In the genomic region with DNA sequence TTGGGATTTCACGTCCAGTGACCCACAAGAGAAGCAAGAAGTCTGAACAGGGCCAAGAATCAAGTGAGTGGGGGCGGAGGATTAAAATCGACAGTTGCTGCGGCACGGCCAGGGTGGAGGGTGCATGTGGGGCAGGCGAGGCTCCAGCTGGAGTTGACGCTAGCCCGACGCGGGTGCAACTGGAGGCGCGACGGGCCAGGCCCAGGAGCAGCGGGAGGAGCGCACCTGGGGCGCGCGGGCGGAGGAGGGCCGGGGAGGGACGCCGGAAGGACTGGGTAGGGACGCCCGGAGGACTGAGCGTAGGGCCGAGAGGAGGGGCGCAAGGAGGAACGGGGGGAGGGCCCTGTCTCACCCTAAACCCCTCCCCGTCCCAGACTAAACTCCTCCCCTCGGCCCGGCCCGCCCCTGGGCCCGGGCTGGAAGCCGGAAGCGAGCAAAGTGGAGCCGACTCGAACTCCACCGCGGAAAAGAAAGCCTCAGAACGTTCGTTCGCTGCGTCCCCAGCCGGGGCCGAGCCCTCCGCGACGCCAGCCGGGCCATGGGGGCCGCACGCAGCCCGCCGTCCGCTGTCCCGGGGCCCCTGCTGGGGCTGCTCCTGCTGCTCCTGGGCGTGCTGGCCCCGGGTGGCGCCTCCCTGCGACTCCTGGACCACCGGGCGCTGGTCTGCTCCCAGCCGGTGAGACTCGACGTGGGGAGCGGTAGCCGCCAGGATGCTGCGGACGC, we compare ENCODE assay signal across 8 cellular contexts. TPM values are rescaled to one million over a fixed set of nuclear protein-coding genes. Genes with fewer than 3 reads are reported as not detected.
A peak's percentile ranks its signal among the peaks of the same experiment; 100 is the strongest.
DNase-seq lines count a peak whose midpoint lies in the region; ATAC-seq and TF ChIP-seq lines count a peak whose summit lies in the region.

A gene with protein sequence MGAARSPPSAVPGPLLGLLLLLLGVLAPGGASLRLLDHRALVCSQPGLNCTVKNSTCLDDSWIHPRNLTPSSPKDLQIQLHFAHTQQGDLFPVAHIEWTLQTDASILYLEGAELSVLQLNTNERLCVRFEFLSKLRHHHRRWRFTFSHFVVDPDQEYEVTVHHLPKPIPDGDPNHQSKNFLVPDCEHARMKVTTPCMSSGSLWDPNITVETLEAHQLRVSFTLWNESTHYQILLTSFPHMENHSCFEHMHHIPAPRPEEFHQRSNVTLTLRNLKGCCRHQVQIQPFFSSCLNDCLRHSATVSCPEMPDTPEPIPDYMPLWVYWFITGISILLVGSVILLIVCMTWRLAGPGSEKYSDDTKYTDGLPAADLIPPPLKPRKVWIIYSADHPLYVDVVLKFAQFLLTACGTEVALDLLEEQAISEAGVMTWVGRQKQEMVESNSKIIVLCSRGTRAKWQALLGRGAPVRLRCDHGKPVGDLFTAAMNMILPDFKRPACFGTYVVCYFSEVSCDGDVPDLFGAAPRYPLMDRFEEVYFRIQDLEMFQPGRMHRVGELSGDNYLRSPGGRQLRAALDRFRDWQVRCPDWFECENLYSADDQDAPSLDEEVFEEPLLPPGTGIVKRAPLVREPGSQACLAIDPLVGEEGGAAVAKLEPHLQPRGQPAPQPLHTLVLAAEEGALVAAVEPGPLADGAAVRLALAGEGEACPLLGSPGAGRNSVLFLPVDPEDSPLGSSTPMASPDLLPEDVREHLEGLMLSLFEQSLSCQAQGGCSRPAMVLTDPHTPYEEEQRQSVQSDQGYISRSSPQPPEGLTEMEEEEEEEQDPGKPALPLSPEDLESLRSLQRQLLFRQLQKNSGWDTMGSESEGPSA (plus strand): TSS at position 447 of the 723 bp plus-strand sequence. CDS start 92 bp downstream, at position 539.

- H4K20me1 ChIP-seq in OCI-LY3 (ENCODE audit: insufficient read depth, low read length), result peaks cover 15% of the 10 kb centered on the region

- H3K27me3 ChIP-seq in HUES64 (ENCODE audit: insufficient read depth, low read length), result peaks cover 43% of the 10 kb centered on the region
- no peaks in the 10 kb centered on the region for H3K27me3 ChIP-seq in OCI-LY3 (ENCODE audit: low read depth, low read length)
- no peaks in the 10 kb centered on the region for H3K27me3 ChIP-seq in esophagus (ENCODE audit: control insufficient read depth in 1 of 2, insufficient read depth in 2 of 2, low read length in 2 of 2)
- H3K27me3 ChIP-seq in mucosa of rectum (ENCODE audit: control insufficient read depth in 2 of 2, insufficient read depth in 2 of 2, low read length in 2 of 2), result no peaks in the 10 kb centered on the region

- H3K9me3 Mint-ChIP-seq in Calu3 (ENCODE audit: low read depth, unreplicated experiment), result no peaks in the 10 kb centered on the region

- CTCF ChIA-PET in Calu3 (lab: Charles Lee), result interaction anchor here (1.3 kb wide), 1 partner anchor 87 kb away, joined by 3 read pairs; no protein-coding TSS in a partner anchor

- DNase-seq in Calu3, result peak; percentile 94
- DNase-seq in activated T-cell treated with anti-CD3 and anti-CD28 coated beads, Interleukin-2, amount 50 U/mL, for 1 hour, result peak; percentile 97
- peak; percentile 85 to 87 for DNase-seq in stimulated activated CD8-positive, alpha-beta memory T cell treated with anti-CD3 and anti-CD28 coated beads, Interleukin-4, amount 100 ng/mL, for 4 hours (ENCODE audit: low read depth in 2 of 2, low spot score in 1 of 2)

- no peaks in the 10 kb centered on the region for H3K9me3 ChIP-seq in HUES64 (ENCODE audit: insufficient read depth, low read depth, low read length)
- no peaks in the 10 kb centered on the region for H3K9me3 ChIP-seq in OCI-LY3 (ENCODE audit: insufficient read depth, low read length)
- no peaks in the 10 kb centered on the region for H3K9me3 ChIP-seq in esophagus (ENCODE audit: control insufficient read depth in 2 of 2, insufficient read depth in 1 of 2, low read depth in 1 of 2, low read length in 1 of 2)
- H3K9me3 ChIP-seq in mucosa of rectum (ENCODE audit: control insufficient read depth in 2 of 2, low read length in 2 of 2), result no peaks in the 10 kb centered on the region

- WGBS in HUES64, result 2% methylated on average over 67 of the region's 68 CpGs
- 1% methylated on average over 57 to 68 of the region's 68 CpGs for WGBS in esophagus, 2 donors

- H3K4me1 Mint-ChIP-seq in Calu3 (ENCODE audit: low read depth, unreplicated experiment), result peaks cover 13% of the 10 kb centered on the region

- peak within 1 kb of the TSS; percentile 89 for H3K4me3 Mint-ChIP-seq in Calu3 (ENCODE audit: low read depth, unreplicated experiment)

- H3K4me2 ChIP-seq in OCI-LY3 (ENCODE audit: low read length), result peak within 1 kb of the TSS; percentile 89

- H3K4me3 ChIP-seq in HUES64 (ENCODE audit: low read length), result peak within 1 kb of the TSS; percentile 91
- peak within 1 kb of the TSS; percentile 86 for H3K4me3 ChIP-seq in OCI-LY3 (ENCODE audit: low read length)
- H3K4me3 ChIP-seq in esophagus (ENCODE audit: low read depth in 1 of 2, low read length in 2 of 2), result peak within 1 kb of the TSS; percentile 83 to 98
- peak within 1 kb of the TSS; percentile 77 to 93 for H3K4me3 ChIP-seq in mucosa of rectum (ENCODE audit: low read length in 2 of 2)

- no peak within 1 kb of the TSS for H3K27ac ChIP-seq in HUES64 (ENCODE audit: low read depth, low read length)
- H3K27ac ChIP-seq in OCI-LY3 (ENCODE audit: low read length), result no peak within 1 kb of the TSS
- H3K27ac ChIP-seq in esophagus (ENCODE audit: low read depth in 2 of 2, low read length in 1 of 2), result peak within 1 kb of the TSS; percentile 89 to 91
- peak within 1 kb of the TSS; percentile 89 to 90 for H3K27ac ChIP-seq in mucosa of rectum (ENCODE audit: low read depth in 2 of 2, low read length in 2 of 2)

- intact Hi-C loops in Calu3 (cut with micrococcal nuclease; ENCODE audit: unreplicated experiment), result no loop called here

- H3K4me1 ChIP-seq in HUES64 (ENCODE audit: insufficient read depth, low read length) (peaks cover 5% of the 10 kb centered on the region; the same call in 1 of the 2 replicates), OCI-LY3 (ENCODE audit: low read length) (peaks cover 19% of the 10 kb centered on the region), esophagus (ENCODE audit: control insufficient read depth in 2 of 2, insufficient read depth in 2 of 2, low read length in 1 of 2) (no peaks in the 10 kb centered on the region), mucosa of rectum (ENCODE audit: control insufficient read depth in 2 of 2, insufficient read depth in 2 of 2, low read length in 2 of 2) (peaks cover 6 to 10% of the 10 kb centered on the region in 2 donors)

- BruUV-seq in Calu3 (replicated peaks; lab: Mats Ljungman, UMichigan), result no TSS peak

- no peaks in the 10 kb centered on the region for H3K27me3 Mint-ChIP-seq in Calu3 (ENCODE audit: unreplicated experiment)

- ATAC-seq in GM21390 (IDR thresholded peaks at IDR 0.05; ENCODE audit: unreplicated experiment), result peak; percentile 87

- TF ChIP-seq CTCF in Calu3 (IDR thresholded peaks at IDR 0.05; ENCODE audit: unreplicated experiment) (no peak), OCI-LY3 (IDR thresholded peaks at IDR 0.05; ENCODE audit: low read depth, low read length) (0 out of 2 replicates have a peak, but pooled peaks have one; percentile 3)

- H3K9ac ChIP-seq in HUES64 (ENCODE audit: low read depth, low read length) (peak within 1 kb of the TSS; percentile 64), OCI-LY3 (ENCODE audit: low read length) (peak within 1 kb of the TSS; percentile 80), mucosa of rectum (ENCODE audit: low read depth in 1 of 2, low read length in 2 of 2) (peak within 1 kb of the TSS; percentile 74 to 97)

- peaks cover 23% of the 10 kb centered on the region for H3K36me3 Mint-ChIP-seq in Calu3 (ENCODE audit: insufficient read depth, unreplicated experiment)

- H3K79me2 ChIP-seq in OCI-LY3 (ENCODE audit: low read length), result peaks cover 18% of the 10 kb centered on the region

- H3K27ac Mint-ChIP-seq in Calu3 (ENCODE audit: unreplicated experiment), result peak within 1 kb of the TSS; percentile 78

- H3K36me3 ChIP-seq in HUES64 (ENCODE audit: insufficient read depth, low read length) (no peaks in the 10 kb centered on the region), OCI-LY3 (replicated peaks; ENCODE audit: low read depth, low read length) (peaks cover 2% of the 10 kb centered on the region), esophagus (ENCODE audit: control insufficient read depth in 2 of 2, insufficient read depth in 2 of 2, low read length in 1 of 2) (no peaks in the 10 kb centered on the region), mucosa of rectum (ENCODE audit: control insufficient read depth in 2 of 2, insufficient read depth in 2 of 2, low read length in 2 of 2) (no peaks in the 10 kb centered on the region)

- H2AFZ ChIP-seq in OCI-LY3 (ENCODE audit: low read depth, low read length), result peak within 1 kb of the TSS; percentile 69; the same call in 1 of the 2 replicates

RNA-seq across cellular contexts. Expression of the gene that starts here (rescaled TPM):
- 14.1 and 18.0 TPM in 2 replicates for total RNA-seq in Calu3 (2022)
- polyA plus RNA-seq in HUES64 (2013, experiment 1 of 2), result 4.4 TPM
- polyA plus RNA-seq in HUES64 (2013, experiment 2 of 2), result 3.6 TPM
- 1 to 10 TPM; 3.8 TPM for polyA plus RNA-seq in esophagus

Comparison
In these comparisons a context has a peak if more than half of its experiments do, and no peak if none do; other contexts are left out.
1. H3K27ac ChIP-seq: peak in esophagus (2 of 2) and mucosa of rectum (2 of 2); none in HUES64 (single experiment) and OCI-LY3 (single experiment).
2. Peak in every context shown above with its lines, with median percentiles within 50 percentile points of each other: DNase-seq, H3K4me3 ChIP-seq and H3K9ac ChIP-seq.